In genomic region chr2:42651057-42651456, GRCh38 we compare ENCODE assay signal across 18 cellular contexts.
"Had no signal": no experiment of that assay in that cellular context is flagged by ENCODE, and none has a peak within 500 bp of the region (broad histone marks: within the 10 kb centered on the region; RNA-seq: fewer than 3 reads in every experiment).

No MANE protein-coding gene starts in this region.

- H3K27me3 Mint-ChIP-seq: activated CD4-positive, alpha-beta T cell treated with anti-CD3 and anti-CD28 coated beads for 36 hours; activated naive CD4-positive, alpha-beta T cell treated with anti-CD3 and anti-CD28 coated beads, Interleukin-2, amount 10 ng/mL, durations not matched to agents 7 days and 5 days; activated T-cell treated with anti-CD3 and anti-CD28 coated beads, Interleukin-2, amount 50 U/mL, for 24 hours had no signal

- DNase-seq: activated CD4-positive, alpha-beta T cell treated with anti-CD3 and anti-CD28 coated beads for 36 hours; activated CD4-positive, alpha-beta T cell treated with anti-CD3 and anti-CD28 coated beads, Interleukin-2, amount 50 U/mL, for 48 hours; activated naive CD4-positive, alpha-beta T cell treated with anti-CD3 and anti-CD28 coated beads, Interleukin-2, amount 10 ng/mL, durations not matched to agents 7 days and 5 days; activated T-cell treated with anti-CD3 and anti-CD28 coated beads, Interleukin-2, amount 50 U/mL, for 24 hours; amniotic stem cell; effector CD8-positive, alpha-beta T cell; natural killer cell; stimulated activated naive CD4-positive, alpha-beta T cell; SW 1271; transverse colon; uterus had no signal

- H3K27ac Mint-ChIP-seq: activated T-helper 2 cell treated with anti-CD3 and anti-CD28 coated beads, Interferon-gamma antibody, Interleukin-2, Interleukin-4, amounts not matched to agents 10 μg/mL and 5 μg/mL and 100 μg/mL, durations not matched to agents 14 hours and 24 hours and 36 hours; dendritic cell treated with granulocyte-macrophage colony-stimulating factor and Interleukin-4, amounts not matched to agents 40 ng/mL and 50 ng/mL, for 4 days; natural killer cell had no signal

- H3K9me3 ChIP-seq: suprapubic skin, transverse colon, uterus had no signal

- H3K4me1 ChIP-seq: suprapubic skin, uterus had no signal

- H3K4me3 Mint-ChIP-seq: dendritic cell treated with granulocyte-macrophage colony-stimulating factor and Interleukin-4, amounts not matched to agents 40 ng/mL and 50 ng/mL, for 4 days; natural killer cell had no signal

- ATAC-seq: activated CD4-positive, alpha-beta T cell treated with anti-CD3 and anti-CD28 coated beads for 36 hours; esophagus mucosa; natural killer cell; sciatic nerve had no signal

- H3K27ac ChIP-seq: parathyroid adenoma, suprapubic skin, transverse colon, uterus had no signal

- H3K9me3 Mint-ChIP-seq: activated naive CD4-positive, alpha-beta T cell treated with anti-CD3 and anti-CD28 coated beads, Interleukin-2, amount 10 ng/mL, durations not matched to agents 7 days and 5 days; activated T-cell treated with anti-CD3 and anti-CD28 coated beads, Interleukin-2, amount 50 U/mL, for 24 hours; activated T-helper 2 cell treated with anti-CD3 and anti-CD28 coated beads, Interferon-gamma antibody, Interleukin-2, Interleukin-4, amounts not matched to agents 10 μg/mL and 5 μg/mL and 100 μg/mL, durations not matched to agents 14 hours and 24 hours and 36 hours; dendritic cell treated with granulocyte-macrophage colony-stimulating factor and Interleukin-4, amounts not matched to agents 40 ng/mL and 50 ng/mL, for 4 days; natural killer cell; T-helper 2 cell treated with Interferon-gamma antibody and Interleukin-4, amounts not matched to agents 5 μg/mL and 100 μg/mL, for 36 hours had no signal

- H3K27me3 ChIP-seq: suprapubic skin, transverse colon, uterus had no signal
